8 cellular contexts compared by ENCODE assay signal in the genomic region with DNA sequence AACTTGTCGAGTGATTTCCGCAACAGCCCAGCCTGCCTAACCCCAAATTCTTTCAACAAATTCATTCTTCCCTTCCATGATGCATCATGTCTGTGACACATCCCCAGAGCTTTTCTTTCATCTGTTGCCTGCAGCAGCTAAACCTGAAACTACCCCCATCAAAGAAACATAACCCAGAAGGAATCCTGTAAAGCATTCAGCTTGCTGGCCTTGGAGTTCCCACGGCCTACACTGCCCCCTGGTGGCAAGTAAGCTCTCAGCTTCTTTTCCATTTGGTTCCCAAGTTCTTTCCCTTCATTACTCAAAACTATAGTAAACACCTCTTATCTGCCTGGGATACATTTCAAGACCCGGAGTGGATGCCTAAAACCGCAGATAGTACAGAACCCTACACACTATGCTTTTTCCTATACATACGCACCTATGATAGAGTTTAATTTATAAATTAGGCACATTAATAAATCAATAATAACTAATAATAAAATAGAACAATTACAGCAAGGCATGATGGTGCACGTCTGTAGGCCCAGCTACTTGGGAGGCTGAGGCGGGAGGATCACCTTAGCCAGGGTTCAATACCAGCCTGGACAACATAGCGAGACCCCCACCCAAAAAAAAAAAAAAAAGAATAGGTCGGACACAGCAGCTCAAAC.
DNase-seq lines count a peak whose midpoint lies in the region; ATAC-seq, FAIRE-seq and TF ChIP-seq lines count a peak whose summit lies in the region.
"Had no signal": no experiment of that assay in that cellular context is flagged by ENCODE, and none has a peak within 500 bp of the region (broad histone marks: within the 10 kb centered on the region; RNA-seq: fewer than 3 reads in every experiment).

No MANE protein-coding gene starts in this region.

- no peak overlapping the region for H3K4me3 ChIP-seq in astrocyte of the spinal cord (ENCODE audit: low read depth, low read length)
- H3K4me3 ChIP-seq: skin epidermis had no signal

- DNase-seq in GM13977 (ENCODE audit: low spot score) (peak; percentile 70), NCI-H2081 treated with DMSO at 0.1 percent for 48 hours (lab: John Stamatoyannopoulos, UW) (peak; percentile 16), astrocyte of the spinal cord (ENCODE audit: low read depth, low spot score) (peak; percentile 92), hypothalamus (lab: John Stamatoyannopoulos, UW) (peak in 45 of 51 donors; percentile 4 to 88 (median 56)), smooth muscle cell of the brain vasculature (ENCODE audit: low read depth, low spot score) (peak; percentile 81)

- no peak for ATAC-seq in HG03521 (IDR thresholded peaks at IDR 0.05; ENCODE audit: unreplicated experiment)

- TF ChIP-seq CTCF in GM13977 (IDR thresholded peaks at IDR 0.05; ENCODE audit: extremely low read depth, insufficient read depth, missing control alignments) (peak; percentile 84), astrocyte of the spinal cord (IDR thresholded peaks at IDR 0.05; ENCODE audit: low read depth, low read length) (peak; percentile 85)

- peak; percentile 72 for FAIRE-seq in TTC549 (lab: Jason Lieb, UNC)

- in situ Hi-C loops in GM13977 (cut with MboI; ENCODE audit: low pct_unique_long_range_greater_than_20kb, low sequenced_read_pairs, unreplicated experiment) = loop anchor here (5.0 kb wide), 1 partner anchor 72 kb away; no protein-coding TSS in a partner anchor
- in situ Hi-C loops in astrocyte of the spinal cord (cut with HindIII; ENCODE audit: low sequenced_read_pairs) = no loop called here

Comparison
In these comparisons a context has a peak if more than half of its experiments do, and no peak if none do; other contexts are left out.
1. DNase-seq: peak in every context shown above with its lines; median percentile 92 in astrocyte of the spinal cord; 81 in smooth muscle cell of the brain vasculature; 70 in GM13977; 56 in hypothalamus; 16 in NCI-H2081 treated with DMSO at 0.1 percent for 48 hours.